Comparison of ENCODE assay signal across 1 cellular context in the genomic region with DNA sequence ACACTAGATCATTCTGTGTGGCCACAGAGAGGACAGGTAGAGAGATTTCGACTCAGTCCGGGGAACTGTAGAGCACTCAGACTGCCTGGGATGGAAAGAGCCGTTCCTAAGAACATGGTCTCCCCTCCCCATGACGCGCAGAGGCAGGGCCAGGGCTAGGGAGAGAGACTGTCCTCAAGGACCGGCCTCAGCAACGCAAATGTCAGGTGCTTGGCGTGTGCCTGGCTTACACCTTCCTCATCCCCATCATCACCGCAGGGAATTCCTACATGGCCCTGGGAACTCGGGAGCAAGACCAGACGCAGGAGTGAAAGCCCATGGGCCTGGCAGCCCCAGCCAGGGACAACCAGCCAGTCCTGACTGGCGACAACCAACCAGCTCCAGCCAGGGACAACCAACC.
TF ChIP-seq lines count a peak whose summit lies in the region.

No MANE protein-coding gene starts in this region.

TF ChIP-seq in HepG2, 621 proteins besides CTCF, POLR2A, EP300 and RAD21:
- TF ChIP-seq, protein P1, sequence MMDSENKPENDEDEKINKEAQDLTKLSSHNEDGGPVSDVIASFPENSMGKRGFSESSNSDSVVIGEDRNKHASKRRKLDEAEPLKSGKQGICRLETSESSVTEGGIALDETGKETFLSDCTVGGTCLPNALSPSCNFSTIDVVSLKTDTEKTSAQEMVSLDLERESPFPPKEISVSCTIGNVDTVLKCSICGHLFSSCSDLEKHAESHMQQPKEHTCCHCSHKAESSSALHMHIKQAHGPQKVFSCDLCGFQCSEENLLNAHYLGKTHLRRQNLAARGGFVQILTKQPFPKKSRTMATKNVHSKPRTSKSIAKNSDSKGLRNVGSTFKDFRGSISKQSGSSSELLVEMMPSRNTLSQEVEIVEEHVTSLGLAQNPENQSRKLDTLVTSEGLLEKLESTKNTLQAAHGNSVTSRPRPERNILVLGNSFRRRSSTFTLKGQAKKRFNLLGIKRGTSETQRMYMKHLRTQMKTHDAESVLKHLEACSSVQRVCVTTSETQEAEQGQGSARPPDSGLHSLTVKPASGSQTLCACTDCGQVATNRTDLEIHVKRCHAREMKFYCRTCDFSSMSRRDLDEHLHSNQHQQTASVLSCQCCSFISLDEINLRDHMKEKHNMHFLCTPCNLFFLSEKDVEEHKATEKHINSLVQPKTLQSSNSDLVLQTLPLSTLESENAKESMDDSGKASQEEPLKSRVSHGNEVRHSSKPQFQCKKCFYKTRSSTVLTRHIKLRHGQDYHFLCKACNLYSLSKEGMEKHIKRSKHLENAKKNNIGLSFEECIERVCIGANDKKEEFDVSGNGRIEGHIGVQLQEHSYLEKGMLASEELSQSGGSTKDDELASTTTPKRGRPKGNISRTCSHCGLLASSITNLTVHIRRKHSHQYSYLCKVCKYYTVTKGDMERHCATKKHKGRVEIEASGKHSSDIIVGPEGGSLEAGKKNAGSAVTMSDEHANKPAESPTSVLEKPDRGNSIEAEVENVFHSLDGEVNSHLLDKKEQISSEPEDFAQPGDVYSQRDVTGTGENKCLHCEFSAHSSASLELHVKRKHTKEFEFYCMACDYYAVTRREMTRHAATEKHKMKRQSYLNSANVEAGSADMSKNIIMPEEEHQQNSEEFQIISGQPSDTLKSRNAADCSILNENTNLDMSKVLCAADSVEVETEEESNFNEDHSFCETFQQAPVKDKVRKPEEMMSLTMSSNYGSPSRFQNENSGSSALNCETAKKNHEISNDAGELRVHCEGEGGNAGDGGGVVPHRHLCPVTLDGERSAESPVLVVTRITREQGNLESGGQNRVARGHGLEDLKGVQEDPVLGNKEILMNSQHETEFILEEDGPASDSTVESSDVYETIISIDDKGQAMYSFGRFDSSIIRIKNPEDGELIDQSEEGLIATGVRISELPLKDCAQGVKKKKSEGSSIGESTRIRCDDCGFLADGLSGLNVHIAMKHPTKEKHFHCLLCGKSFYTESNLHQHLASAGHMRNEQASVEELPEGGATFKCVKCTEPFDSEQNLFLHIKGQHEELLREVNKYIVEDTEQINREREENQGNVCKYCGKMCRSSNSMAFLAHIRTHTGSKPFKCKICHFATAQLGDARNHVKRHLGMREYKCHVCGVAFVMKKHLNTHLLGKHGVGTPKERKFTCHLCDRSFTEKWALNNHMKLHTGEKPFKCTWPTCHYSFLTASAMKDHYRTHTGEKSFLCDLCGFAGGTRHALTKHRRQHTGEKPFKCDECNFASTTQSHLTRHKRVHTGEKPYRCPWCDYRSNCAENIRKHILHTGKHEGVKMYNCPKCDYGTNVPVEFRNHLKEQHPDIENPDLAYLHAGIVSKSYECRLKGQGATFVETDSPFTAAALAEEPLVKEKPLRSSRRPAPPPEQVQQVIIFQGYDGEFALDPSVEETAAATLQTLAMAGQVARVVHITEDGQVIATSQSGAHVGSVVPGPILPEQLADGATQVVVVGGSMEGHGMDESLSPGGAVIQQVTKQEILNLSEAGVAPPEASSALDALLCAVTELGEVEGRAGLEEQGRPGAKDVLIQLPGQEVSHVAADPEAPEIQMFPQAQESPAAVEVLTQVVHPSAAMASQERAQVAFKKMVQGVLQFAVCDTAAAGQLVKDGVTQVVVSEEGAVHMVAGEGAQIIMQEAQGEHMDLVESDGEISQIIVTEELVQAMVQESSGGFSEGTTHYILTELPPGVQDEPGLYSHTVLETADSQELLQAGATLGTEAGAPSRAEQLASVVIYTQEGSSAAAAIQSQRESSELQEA (CRISPR knock-in tag; IDR thresholded peaks at IDR 0.05; ENCODE audit: not compliant biosample characterization) = no peak
- TF ChIP-seq, protein P2, sequence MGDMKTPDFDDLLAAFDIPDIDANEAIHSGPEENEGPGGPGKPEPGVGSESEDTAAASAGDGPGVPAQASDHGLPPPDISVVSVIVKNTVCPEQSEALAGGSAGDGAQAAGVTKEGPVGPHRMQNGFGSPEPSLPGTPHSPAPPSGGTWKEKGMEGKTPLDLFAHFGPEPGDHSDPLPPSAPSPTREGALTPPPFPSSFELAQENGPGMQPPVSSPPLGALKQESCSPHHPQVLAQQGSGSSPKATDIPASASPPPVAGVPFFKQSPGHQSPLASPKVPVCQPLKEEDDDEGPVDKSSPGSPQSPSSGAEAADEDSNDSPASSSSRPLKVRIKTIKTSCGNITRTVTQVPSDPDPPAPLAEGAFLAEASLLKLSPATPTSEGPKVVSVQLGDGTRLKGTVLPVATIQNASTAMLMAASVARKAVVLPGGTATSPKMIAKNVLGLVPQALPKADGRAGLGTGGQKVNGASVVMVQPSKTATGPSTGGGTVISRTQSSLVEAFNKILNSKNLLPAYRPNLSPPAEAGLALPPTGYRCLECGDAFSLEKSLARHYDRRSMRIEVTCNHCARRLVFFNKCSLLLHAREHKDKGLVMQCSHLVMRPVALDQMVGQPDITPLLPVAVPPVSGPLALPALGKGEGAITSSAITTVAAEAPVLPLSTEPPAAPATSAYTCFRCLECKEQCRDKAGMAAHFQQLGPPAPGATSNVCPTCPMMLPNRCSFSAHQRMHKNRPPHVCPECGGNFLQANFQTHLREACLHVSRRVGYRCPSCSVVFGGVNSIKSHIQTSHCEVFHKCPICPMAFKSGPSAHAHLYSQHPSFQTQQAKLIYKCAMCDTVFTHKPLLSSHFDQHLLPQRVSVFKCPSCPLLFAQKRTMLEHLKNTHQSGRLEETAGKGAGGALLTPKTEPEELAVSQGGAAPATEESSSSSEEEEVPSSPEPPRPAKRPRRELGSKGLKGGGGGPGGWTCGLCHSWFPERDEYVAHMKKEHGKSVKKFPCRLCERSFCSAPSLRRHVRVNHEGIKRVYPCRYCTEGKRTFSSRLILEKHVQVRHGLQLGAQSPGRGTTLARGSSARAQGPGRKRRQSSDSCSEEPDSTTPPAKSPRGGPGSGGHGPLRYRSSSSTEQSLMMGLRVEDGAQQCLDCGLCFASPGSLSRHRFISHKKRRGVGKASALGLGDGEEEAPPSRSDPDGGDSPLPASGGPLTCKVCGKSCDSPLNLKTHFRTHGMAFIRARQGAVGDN (CRISPR knock-in tag; IDR thresholded peaks at IDR 0.05) = peak; percentile 52
- TF ChIP-seq NCOA1 (CRISPR knock-in tag; IDR thresholded peaks at IDR 0.05) = no peak
